ENCODE assay signal across 21 cellular contexts in genomic region chr5:151648089-151648488, GRCh38. TPM values are rescaled to one million over a fixed set of nuclear protein-coding genes. Genes with fewer than 3 reads are reported as not detected.
"Had no signal": no experiment of that assay in that cellular context is flagged by ENCODE, and none has a peak within 500 bp of the region (broad histone marks: within the 10 kb centered on the region; RNA-seq: fewer than 3 reads in every experiment).

No MANE protein-coding gene starts in this region.

- H3K36me3 Mint-ChIP-seq: natural killer cell treated with Interleukin-12 subunit alpha and Interleukin-12 subunit beta and Interleukin-15 and Interleukin-18, amount 100 ng/mL, for 72 hours; neural progenitor cell; type B pancreatic cell had no signal

- H3K27me3 Mint-ChIP-seq: type B pancreatic cell had no signal

- H3K9me3 Mint-ChIP-seq: endodermal cell; natural killer cell treated with Interleukin-12 subunit alpha and Interleukin-12 subunit beta and Interleukin-15 and Interleukin-18, amount 100 ng/mL, for 72 hours; neural progenitor cell; type B pancreatic cell had no signal

- H3K4me3 ChIP-seq: hepatocyte, lung, neural progenitor cell, ovary had no signal

- H3K36me3 ChIP-seq: neural progenitor cell, ovary had no signal

- H3K9me3 ChIP-seq: ovary had no signal

- DNase-seq: dermis blood vessel endothelial cell; endodermal cell; foreskin melanocyte; head of caudate nucleus; left colon; left ventricle myocardium superior; mesenchymal stem cell; midbrain; nucleus accumbens; ovary; right cardiac atrium; small intestine; stimulated activated CD4-positive, alpha-beta T cell treated with anti-CD3 and anti-CD28 coated beads, Interleukin-12 subunit alpha, Interleukin-12 subunit beta, amount 100 ng/mL, for 4 hours; stimulated activated naive CD4-positive, alpha-beta T cell treated with Interleukin-2 at 50 U/mL for 16 hours had no signal

- H3K27me3 ChIP-seq: hepatocyte, neural progenitor cell, ovary had no signal

- H3K27ac Mint-ChIP-seq: endodermal cell; natural killer cell treated with Interleukin-12 subunit alpha and Interleukin-12 subunit beta and Interleukin-15 and Interleukin-18, amount 100 ng/mL, for 72 hours; neural progenitor cell; type B pancreatic cell had no signal

- ATAC-seq: left colon; left ventricle myocardium superior; natural killer cell treated with Interleukin-12 subunit alpha and Interleukin-12 subunit beta and Interleukin-15 and Interleukin-18, amount 100 ng/mL, for 72 hours; right cardiac atrium had no signal

- H3K27ac ChIP-seq: hepatocyte, neural progenitor cell, ovary had no signal

- H3K4me3 Mint-ChIP-seq: endodermal cell; natural killer cell treated with Interleukin-12 subunit alpha and Interleukin-12 subunit beta and Interleukin-15 and Interleukin-18, amount 100 ng/mL, for 72 hours; neural progenitor cell; type B pancreatic cell had no signal

RNA-seq across cellular contexts. Expression of gene SPARC, which starts 38.6 kb away (rescaled TPM):
- total RNA-seq: natural killer cell treated with Interleukin-12 subunit alpha and Interleukin-12 subunit beta and Interleukin-15 and Interleukin-18, amount 100 ng/mL, for 72 hours had no signal

RNA-seq across cellular contexts. Expression of gene FAT2, which starts 57.0 kb away (rescaled TPM):
- total RNA-seq: endothelial cell of umbilical vein; left colon; left ventricle myocardium superior; natural killer cell treated with Interleukin-12 subunit alpha and Interleukin-12 subunit beta and Interleukin-15 and Interleukin-18, amount 100 ng/mL, for 72 hours; posterior vena cava had no signal
- polyA plus RNA-seq: endothelial cell of umbilical vein had no signal
